Comparison of ENCODE assay signal across 1 cellular context in the genomic region with DNA sequence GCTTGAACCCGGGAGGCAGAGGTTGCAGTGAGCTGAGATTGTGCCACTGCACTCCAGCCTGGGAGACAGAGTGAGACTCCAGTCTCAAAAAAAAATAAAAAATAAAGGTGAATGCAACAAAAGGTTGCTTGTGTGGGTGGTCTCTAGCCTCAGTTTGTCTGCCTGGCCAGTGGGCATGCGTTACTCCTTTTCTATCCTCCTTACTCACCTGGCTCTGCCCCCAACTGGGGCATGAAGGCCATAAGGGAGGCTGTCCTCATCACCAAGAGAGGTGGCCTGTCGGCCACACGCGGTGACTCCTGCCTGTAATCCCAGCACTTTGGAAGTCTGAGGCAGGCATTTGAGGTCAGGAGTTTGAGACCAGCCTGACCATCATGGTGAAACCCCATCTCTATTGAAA.
TF ChIP-seq lines count a peak whose summit lies in the region.

No MANE protein-coding gene starts in this region.

TF ChIP-seq in GM23338, 12 proteins besides CTCF, POLR2A, EP300 and RAD21 (continued from another document):
- TF ChIP-seq, protein P1, sequence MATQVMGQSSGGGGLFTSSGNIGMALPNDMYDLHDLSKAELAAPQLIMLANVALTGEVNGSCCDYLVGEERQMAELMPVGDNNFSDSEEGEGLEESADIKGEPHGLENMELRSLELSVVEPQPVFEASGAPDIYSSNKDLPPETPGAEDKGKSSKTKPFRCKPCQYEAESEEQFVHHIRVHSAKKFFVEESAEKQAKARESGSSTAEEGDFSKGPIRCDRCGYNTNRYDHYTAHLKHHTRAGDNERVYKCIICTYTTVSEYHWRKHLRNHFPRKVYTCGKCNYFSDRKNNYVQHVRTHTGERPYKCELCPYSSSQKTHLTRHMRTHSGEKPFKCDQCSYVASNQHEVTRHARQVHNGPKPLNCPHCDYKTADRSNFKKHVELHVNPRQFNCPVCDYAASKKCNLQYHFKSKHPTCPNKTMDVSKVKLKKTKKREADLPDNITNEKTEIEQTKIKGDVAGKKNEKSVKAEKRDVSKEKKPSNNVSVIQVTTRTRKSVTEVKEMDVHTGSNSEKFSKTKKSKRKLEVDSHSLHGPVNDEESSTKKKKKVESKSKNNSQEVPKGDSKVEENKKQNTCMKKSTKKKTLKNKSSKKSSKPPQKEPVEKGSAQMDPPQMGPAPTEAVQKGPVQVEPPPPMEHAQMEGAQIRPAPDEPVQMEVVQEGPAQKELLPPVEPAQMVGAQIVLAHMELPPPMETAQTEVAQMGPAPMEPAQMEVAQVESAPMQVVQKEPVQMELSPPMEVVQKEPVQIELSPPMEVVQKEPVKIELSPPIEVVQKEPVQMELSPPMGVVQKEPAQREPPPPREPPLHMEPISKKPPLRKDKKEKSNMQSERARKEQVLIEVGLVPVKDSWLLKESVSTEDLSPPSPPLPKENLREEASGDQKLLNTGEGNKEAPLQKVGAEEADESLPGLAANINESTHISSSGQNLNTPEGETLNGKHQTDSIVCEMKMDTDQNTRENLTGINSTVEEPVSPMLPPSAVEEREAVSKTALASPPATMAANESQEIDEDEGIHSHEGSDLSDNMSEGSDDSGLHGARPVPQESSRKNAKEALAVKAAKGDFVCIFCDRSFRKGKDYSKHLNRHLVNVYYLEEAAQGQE (IDR thresholded peaks at IDR 0.05; ENCODE audit: unreplicated experiment): no peak
- TF ChIP-seq CREB1 (CRISPR knock-in tag; IDR thresholded peaks at IDR 0.05; ENCODE audit: low read depth): no peak
- no peak for TF ChIP-seq NANOG (IDR thresholded peaks at IDR 0.05; ENCODE audit: borderline replicate concordance)
- TF ChIP-seq STAT1 (IDR thresholded peaks at IDR 0.05; ENCODE audit: unreplicated experiment): no peak
- TF ChIP-seq ZNF331 (CRISPR knock-in tag; IDR thresholded peaks at IDR 0.05; ENCODE audit: low read depth): no peak
- TF ChIP-seq POLR2AphosphoS5 (IDR thresholded peaks at IDR 0.05; ENCODE audit: low read depth): no peak
- TF ChIP-seq, protein P2, sequence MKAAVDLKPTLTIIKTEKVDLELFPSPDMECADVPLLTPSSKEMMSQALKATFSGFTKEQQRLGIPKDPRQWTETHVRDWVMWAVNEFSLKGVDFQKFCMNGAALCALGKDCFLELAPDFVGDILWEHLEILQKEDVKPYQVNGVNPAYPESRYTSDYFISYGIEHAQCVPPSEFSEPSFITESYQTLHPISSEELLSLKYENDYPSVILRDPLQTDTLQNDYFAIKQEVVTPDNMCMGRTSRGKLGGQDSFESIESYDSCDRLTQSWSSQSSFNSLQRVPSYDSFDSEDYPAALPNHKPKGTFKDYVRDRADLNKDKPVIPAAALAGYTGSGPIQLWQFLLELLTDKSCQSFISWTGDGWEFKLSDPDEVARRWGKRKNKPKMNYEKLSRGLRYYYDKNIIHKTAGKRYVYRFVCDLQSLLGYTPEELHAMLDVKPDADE (IDR thresholded peaks at IDR 0.05): no peak
- TF ChIP-seq JUNB (IDR thresholded peaks at IDR 0.05; ENCODE audit: unreplicated experiment): no peak
- TF ChIP-seq, protein P3, sequence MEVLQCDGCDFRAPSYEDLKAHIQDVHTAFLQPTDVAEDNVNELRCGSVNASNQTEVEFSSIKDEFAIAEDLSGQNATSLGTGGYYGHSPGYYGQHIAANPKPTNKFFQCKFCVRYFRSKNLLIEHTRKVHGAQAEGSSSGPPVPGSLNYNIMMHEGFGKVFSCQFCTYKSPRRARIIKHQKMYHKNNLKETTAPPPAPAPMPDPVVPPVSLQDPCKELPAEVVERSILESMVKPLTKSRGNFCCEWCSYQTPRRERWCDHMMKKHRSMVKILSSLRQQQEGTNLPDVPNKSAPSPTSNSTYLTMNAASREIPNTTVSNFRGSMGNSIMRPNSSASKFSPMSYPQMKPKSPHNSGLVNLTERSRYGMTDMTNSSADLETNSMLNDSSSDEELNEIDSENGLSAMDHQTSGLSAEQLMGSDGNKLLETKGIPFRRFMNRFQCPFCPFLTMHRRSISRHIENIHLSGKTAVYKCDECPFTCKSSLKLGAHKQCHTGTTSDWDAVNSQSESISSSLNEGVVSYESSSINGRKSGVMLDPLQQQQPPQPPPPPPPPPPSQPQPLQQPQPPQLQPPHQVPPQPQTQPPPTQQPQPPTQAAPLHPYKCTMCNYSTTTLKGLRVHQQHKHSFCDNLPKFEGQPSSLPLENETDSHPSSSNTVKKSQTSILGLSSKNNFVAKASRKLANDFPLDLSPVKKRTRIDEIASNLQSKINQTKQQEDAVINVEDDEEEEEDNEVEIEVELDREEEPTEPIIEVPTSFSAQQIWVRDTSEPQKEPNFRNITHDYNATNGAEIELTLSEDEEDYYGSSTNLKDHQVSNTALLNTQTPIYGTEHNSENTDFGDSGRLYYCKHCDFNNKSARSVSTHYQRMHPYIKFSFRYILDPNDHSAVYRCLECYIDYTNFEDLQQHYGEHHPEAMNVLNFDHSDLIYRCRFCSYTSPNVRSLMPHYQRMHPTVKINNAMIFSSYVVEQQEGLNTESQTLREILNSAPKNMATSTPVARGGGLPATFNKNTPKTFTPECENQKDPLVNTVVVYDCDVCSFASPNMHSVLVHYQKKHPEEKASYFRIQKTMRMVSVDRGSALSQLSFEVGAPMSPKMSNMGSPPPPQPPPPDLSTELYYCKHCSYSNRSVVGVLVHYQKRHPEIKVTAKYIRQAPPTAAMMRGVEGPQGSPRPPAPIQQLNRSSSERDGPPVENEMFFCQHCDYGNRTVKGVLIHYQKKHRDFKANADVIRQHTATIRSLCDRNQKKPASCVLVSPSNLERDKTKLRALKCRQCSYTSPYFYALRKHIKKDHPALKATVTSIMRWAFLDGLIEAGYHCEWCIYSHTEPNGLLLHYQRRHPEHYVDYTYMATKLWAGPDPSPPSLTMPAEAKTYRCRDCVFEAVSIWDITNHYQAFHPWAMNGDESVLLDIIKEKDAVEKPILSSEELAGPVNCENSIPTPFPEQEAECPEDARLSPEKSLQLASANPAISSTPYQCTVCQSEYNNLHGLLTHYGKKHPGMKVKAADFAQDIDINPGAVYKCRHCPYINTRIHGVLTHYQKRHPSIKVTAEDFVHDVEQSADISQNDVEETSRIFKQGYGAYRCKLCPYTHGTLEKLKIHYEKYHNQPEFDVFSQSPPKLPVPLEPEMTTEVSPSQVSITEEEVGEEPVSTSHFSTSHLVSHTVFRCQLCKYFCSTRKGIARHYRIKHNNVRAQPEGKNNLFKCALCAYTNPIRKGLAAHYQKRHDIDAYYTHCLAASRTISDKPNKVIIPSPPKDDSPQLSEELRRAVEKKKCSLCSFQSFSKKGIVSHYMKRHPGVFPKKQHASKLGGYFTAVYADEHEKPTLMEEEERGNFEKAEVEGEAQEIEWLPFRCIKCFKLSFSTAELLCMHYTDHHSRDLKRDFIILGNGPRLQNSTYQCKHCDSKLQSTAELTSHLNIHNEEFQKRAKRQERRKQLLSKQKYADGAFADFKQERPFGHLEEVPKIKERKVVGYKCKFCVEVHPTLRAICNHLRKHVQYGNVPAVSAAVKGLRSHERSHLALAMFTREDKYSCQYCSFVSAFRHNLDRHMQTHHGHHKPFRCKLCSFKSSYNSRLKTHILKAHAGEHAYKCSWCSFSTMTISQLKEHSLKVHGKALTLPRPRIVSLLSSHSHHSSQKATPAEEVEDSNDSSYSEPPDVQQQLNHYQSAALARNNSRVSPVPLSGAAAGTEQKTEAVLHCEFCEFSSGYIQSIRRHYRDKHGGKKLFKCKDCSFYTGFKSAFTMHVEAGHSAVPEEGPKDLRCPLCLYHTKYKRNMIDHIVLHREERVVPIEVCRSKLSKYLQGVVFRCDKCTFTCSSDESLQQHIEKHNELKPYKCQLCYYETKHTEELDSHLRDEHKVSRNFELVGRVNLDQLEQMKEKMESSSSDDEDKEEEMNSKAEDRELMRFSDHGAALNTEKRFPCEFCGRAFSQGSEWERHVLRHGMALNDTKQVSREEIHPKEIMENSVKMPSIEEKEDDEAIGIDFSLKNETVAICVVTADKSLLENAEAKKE (CRISPR knock-in tag; IDR thresholded peaks at IDR 0.05): no peak
- TF ChIP-seq EZH2 (IDR thresholded peaks at IDR 0.05; ENCODE audit: low read depth, unreplicated experiment): no peak
